Comparison of ENCODE assay signal across 1 cellular context in the genomic region with DNA sequence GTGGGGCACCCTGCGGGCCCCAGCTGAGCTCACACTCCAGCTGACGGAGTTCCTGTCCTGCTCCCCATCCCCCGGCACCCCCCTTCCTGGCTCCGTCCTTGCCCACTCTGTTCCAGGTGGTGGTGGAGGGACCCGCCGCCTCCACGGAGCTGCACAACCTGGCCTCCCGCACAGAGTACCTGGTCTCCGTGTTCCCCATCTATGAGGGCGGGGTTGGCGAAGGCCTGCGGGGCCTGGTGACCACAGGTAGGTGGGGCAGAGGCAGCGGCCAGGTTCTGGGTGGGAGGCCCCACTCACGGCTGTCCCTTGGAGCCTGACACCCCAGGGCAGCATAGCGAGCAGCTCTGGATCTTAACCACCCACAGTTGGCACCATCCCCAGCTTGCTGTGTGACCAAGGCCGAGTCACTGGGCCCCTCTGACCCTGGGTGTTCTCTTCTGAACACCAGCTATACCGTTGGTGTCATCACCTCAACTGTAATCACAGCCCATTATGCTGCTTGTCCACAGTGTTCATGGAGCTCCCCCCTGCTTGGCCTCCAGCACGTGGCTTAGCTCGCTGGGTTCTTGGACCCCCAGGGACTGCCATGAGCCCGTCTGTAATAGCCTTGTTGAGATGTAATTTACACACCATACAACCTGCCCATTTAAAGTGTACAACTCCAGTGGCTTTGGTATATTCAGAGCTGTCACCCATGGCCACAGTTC.
TF ChIP-seq lines count a peak whose summit lies in the region.

No MANE protein-coding gene starts in this region.

TF ChIP-seq in IMR-90, 13 proteins besides CTCF, POLR2A, EP300 and RAD21:
- TF ChIP-seq MAZ (IDR thresholded peaks at IDR 0.05; ENCODE audit: borderline replicate concordance, low read depth, low read length), result no peak
- no peak for TF ChIP-seq SMC3 (IDR thresholded peaks at IDR 0.05; ENCODE audit: low read depth, low read length)
- no peak for TF ChIP-seq FOS (IDR thresholded peaks at IDR 0.05; ENCODE audit: low read depth, low read length)
